10 cellular contexts compared by ENCODE assay signal in genomic region chrX:49177338-49177833, GRCh38. TPM values are rescaled to one million over a fixed set of nuclear protein-coding genes. Genes with fewer than 3 reads are reported as not detected.
DNase-seq lines count a peak whose midpoint lies in the region; ATAC-seq and TF ChIP-seq lines count a peak whose summit lies in the region.
"Had no signal": no experiment of that assay in that cellular context is flagged by ENCODE, and none has a peak within 500 bp of the region (broad histone marks: within the 10 kb centered on the region; RNA-seq: fewer than 3 reads in every experiment).

No MANE protein-coding gene starts in this region.

- peaks cover 13 to 18% of the 10 kb centered on the region in 2 donors for H3K4me1 Mint-ChIP-seq in effector memory CD8-positive, alpha-beta T cell (ENCODE audit: low read depth in 2 of 2)
- H3K4me1 Mint-ChIP-seq in osteocyte (ENCODE audit: unreplicated experiment) (peaks cover 11% of the 10 kb centered on the region), nephron progenitor cell (peaks cover 7% of the 10 kb centered on the region)

- DNase-seq in GM10266 (ENCODE audit: extremely low spot score), result peak; percentile 10
- peak; percentile 74 for DNase-seq in OCI-M1 (lab: John Stamatoyannopoulos, UW)
- DNase-seq in effector memory CD8-positive, alpha-beta T cell, result no peak
- no peak for DNase-seq in osteocyte (ENCODE audit: extremely low spot score, unreplicated experiment)
- no peak for DNase-seq in dermis blood vessel endothelial cell
- no peak for DNase-seq in NCI-H524 (lab: John Stamatoyannopoulos, UW)
- no peak for DNase-seq in nephron progenitor cell
- DNase-seq: activated CD4-positive, alpha-beta T cell treated with anti-CD3 and anti-CD28 coated beads, Interleukin-2, amount 50 U/mL, for 1 hour; NCI-H2081 had no signal

- H3K27ac Mint-ChIP-seq in effector memory CD8-positive, alpha-beta T cell, result peak overlapping the region in 1 of 2 donors; percentile 52
- peak overlapping the region; percentile 27 for H3K27ac Mint-ChIP-seq in osteocyte (ENCODE audit: unreplicated experiment)
- H3K27ac Mint-ChIP-seq in nephron progenitor cell, result no peak overlapping the region

- no peak overlapping the region for H3K4me3 Mint-ChIP-seq in effector memory CD8-positive, alpha-beta T cell
- H3K4me3 Mint-ChIP-seq in osteocyte (ENCODE audit: unreplicated experiment) (no peak overlapping the region), nephron progenitor cell (no peak overlapping the region)

- H3K9me3 Mint-ChIP-seq in effector memory CD8-positive, alpha-beta T cell, result no peaks in the 10 kb centered on the region
- H3K9me3 Mint-ChIP-seq in osteocyte (ENCODE audit: unreplicated experiment) (peaks cover 4% of the 10 kb centered on the region), nephron progenitor cell (peaks cover 63% of the 10 kb centered on the region)

- peak; percentile 7 for TF ChIP-seq CTCF in GM10266 (IDR thresholded peaks at IDR 0.05; ENCODE audit: control insufficient read depth, insufficient read depth, low read depth, missing control alignments)
- TF ChIP-seq CTCF in osteocyte (IDR thresholded peaks at IDR 0.05), result no peak
- no peak for TF ChIP-seq CTCF in nephron progenitor cell (IDR thresholded peaks at IDR 0.05)

- no peaks in the 10 kb centered on the region for H3K27me3 Mint-ChIP-seq in effector memory CD8-positive, alpha-beta T cell
- H3K27me3 Mint-ChIP-seq in osteocyte (ENCODE audit: unreplicated experiment) (no peaks in the 10 kb centered on the region), nephron progenitor cell (ENCODE audit: low read depth, poor library complexity) (peaks cover 15% of the 10 kb centered on the region)

- H3K36me3 Mint-ChIP-seq in effector memory CD8-positive, alpha-beta T cell (ENCODE audit: insufficient read depth), result peaks cover 50% of the 10 kb centered on the region
- H3K36me3 Mint-ChIP-seq in osteocyte (ENCODE audit: unreplicated experiment), result peaks cover 19% of the 10 kb centered on the region
- H3K36me3 Mint-ChIP-seq in nephron progenitor cell (ENCODE audit: low read depth), result peaks cover 44% of the 10 kb centered on the region

- ATAC-seq in effector memory CD8-positive, alpha-beta T cell (replicated peaks), result peak; percentile 64
- ATAC-seq in GM18909 (IDR thresholded peaks at IDR 0.05; ENCODE audit: poor library complexity, unreplicated experiment), result no peak

RNA-seq across cellular contexts. Expression of gene PLP2, which starts 5.7 kb away (rescaled TPM):
- total RNA-seq in osteocyte (97.4 and 100 TPM in 2 replicates), dermis blood vessel endothelial cell (2.6 and 13.1 TPM in 2 replicates)

RNA-seq across cellular contexts. Expression of gene PRICKLE3, which starts 8.8 kb away (rescaled TPM):
- total RNA-seq in osteocyte, result 7.7 and 8.5 TPM in 2 replicates
- 9.4 and 9.7 TPM in 2 replicates for total RNA-seq in dermis blood vessel endothelial cell

RNA-seq across cellular contexts. Expression of gene MAGIX, which starts 14.8 kb away (rescaled TPM):
- total RNA-seq in osteocyte (1.2 and 2.3 TPM in 2 replicates), dermis blood vessel endothelial cell (0.68 and 0.84 TPM in 2 replicates)

RNA-seq across cellular contexts. Expression of gene SYP, which starts 22.6 kb away (rescaled TPM):
- total RNA-seq in osteocyte (1.5 and 2.3 TPM in 2 replicates), dermis blood vessel endothelial cell (0.14 and 0.34 TPM in 2 replicates)

RNA-seq across cellular contexts. Expression of gene GPKOW, which starts 53.9 kb away (rescaled TPM):
- total RNA-seq in osteocyte (23.3 and 23.9 TPM in 2 replicates), dermis blood vessel endothelial cell (24.5 and 27.2 TPM in 2 replicates)

Comparison
In these comparisons a context has a peak if more than half of its experiments do, and no peak if none do; other contexts are left out.
1. DNase-seq: peak in GM10266 (single experiment) and OCI-M1 (single experiment); none in effector memory CD8-positive, alpha-beta T cell (0 of 3), osteocyte (single experiment), dermis blood vessel endothelial cell (single experiment), NCI-H524 (0 of 2) and nephron progenitor cell (single experiment).